In the genomic region with DNA sequence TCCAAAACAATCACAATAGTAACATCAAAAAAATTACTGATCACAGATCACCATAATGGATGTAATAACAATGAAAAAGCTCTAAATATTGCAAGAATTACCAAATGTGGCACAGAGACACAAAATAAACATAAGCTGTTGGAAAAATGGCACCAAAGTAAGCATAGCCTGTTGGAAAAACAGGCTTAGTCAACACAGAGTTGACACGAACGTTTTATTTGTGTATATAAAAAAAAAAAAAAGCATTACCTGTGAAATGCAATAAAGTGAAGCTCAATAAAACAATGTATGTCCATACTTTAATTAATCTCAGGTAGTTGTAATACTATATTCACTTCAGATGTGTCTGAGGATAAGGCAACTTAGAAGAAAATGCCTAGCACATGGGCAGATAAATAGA, we compare ENCODE assay signal across 28 cellular contexts.
"Had no signal": no experiment of that assay in that cellular context is flagged by ENCODE, and none has a peak within 500 bp of the region (broad histone marks: within the 10 kb centered on the region; RNA-seq: fewer than 3 reads in every experiment).

No MANE protein-coding gene starts in this region.

- H3K9me3 ChIP-seq: ovary, right lobe of liver, sigmoid colon, stomach, thoracic aorta, thyroid gland, tibial nerve, upper lobe of left lung, uterus had no signal

- H3K4me3 Mint-ChIP-seq: natural killer cell; nephron; neural progenitor cell; stimulated activated effector memory CD8-positive, alpha-beta T cell treated with anti-CD3 and anti-CD28 coated beads, Interleukin-12 subunit alpha, Interleukin-12 subunit beta, amount 100 ng/mL, for 72 hours; stimulated activated naive B cell treated with anti-CD40 and anti-IgM and Interleukin-4, amounts not matched to agents 10 μg/mL and 1 μg/mL and 100 μg/mL, for 72 hours; stimulated activated naive CD8-positive, alpha-beta T cell treated with anti-CD3 and anti-CD28 coated beads, Interleukin-15, Interleukin-2, amounts not matched to agents 100 ng/mL and 50 ng/mL, for 24 hours had no signal

- H3K27ac Mint-ChIP-seq: nephron; neural progenitor cell; stimulated activated effector memory CD8-positive, alpha-beta T cell treated with anti-CD3 and anti-CD28 coated beads, Interleukin-12 subunit alpha, Interleukin-12 subunit beta, amount 100 ng/mL, for 72 hours; stimulated activated naive B cell treated with anti-CD40 and anti-IgM and Interleukin-4, amounts not matched to agents 10 μg/mL and 1 μg/mL and 100 μg/mL, for 72 hours; stimulated activated naive CD8-positive, alpha-beta T cell treated with anti-CD3 and anti-CD28 coated beads, Interleukin-15, Interleukin-2, amounts not matched to agents 100 ng/mL and 50 ng/mL, for 24 hours had no signal

- H3K27me3 Mint-ChIP-seq: progenitor cell of endocrine pancreas; stimulated activated naive B cell treated with anti-CD40 and anti-IgM and Interleukin-4, amounts not matched to agents 10 μg/mL and 1 μg/mL and 100 μg/mL, for 72 hours; stimulated activated naive CD8-positive, alpha-beta T cell treated with anti-CD3 and anti-CD28 coated beads, Interleukin-15, Interleukin-2, amounts not matched to agents 100 ng/mL and 50 ng/mL, for 24 hours had no signal

- H3K27me3 ChIP-seq: neural progenitor cell, ovary, right lobe of liver, sigmoid colon, stomach, thyroid gland, tibial nerve, upper lobe of left lung, uterus had no signal

- H3K9me3 Mint-ChIP-seq: natural killer cell had no signal

- H3K36me3 ChIP-seq: ovary, uterus had no signal

- DNase-seq: natural killer cell; occipital lobe; ovary; posterior cingulate gyrus; psoas muscle; right cardiac atrium; right lobe of liver; sigmoid colon; small intestine; stimulated activated CD4-positive, alpha-beta T cell treated with anti-CD3 and anti-CD28 coated beads, Interleukin-15, amount 100 ng/mL, for 24 hours; stimulated activated CD4-positive, alpha-beta T cell treated with anti-CD3 and anti-CD28 coated beads, Interleukin-2, amount 100 ng/mL, for 24 hours; stimulated activated CD4-positive, alpha-beta T cell treated with anti-CD3 and anti-CD28 coated beads, Interleukin-2, amount 100 ng/mL, for 48 hours; stimulated activated CD4-positive, alpha-beta T cell treated with anti-CD3 and anti-CD28 coated beads, Interleukin-4, amount 100 ng/mL, for 24 hours; stimulated activated naive B cell treated with anti-CD40 and anti-IgM and Interleukin-4, amounts not matched to agents 10 μg/mL and 1 μg/mL and 100 μg/mL, for 72 hours; stimulated activated naive CD4-positive, alpha-beta T cell treated with Interleukin-2 at 50 U/mL for 16 hours; stomach; thyroid gland; trophoblast cell; upper lobe of left lung; uterus had no signal

- ATAC-seq: natural killer cell; psoas muscle; right cardiac atrium; right lobe of liver; stimulated activated effector memory CD8-positive, alpha-beta T cell treated with anti-CD3 and anti-CD28 coated beads, Interleukin-12 subunit alpha, Interleukin-12 subunit beta, amount 100 ng/mL, for 72 hours; stimulated activated naive B cell treated with anti-CD40 and anti-IgM and Interleukin-4, amounts not matched to agents 10 μg/mL and 1 μg/mL and 100 μg/mL, for 72 hours had no signal

- H3K4me1 Mint-ChIP-seq: nephron; neural progenitor cell; stimulated activated naive B cell treated with anti-CD40 and anti-IgM and Interleukin-4, amounts not matched to agents 10 μg/mL and 1 μg/mL and 100 μg/mL, for 72 hours had no signal

- H3K4me1 ChIP-seq: neural progenitor cell, parathyroid adenoma, right lobe of liver, sigmoid colon, stomach, thyroid gland, tibial nerve, upper lobe of left lung, uterus had no signal

- H3K27ac ChIP-seq: neural progenitor cell, ovary, parathyroid adenoma, psoas muscle, right lobe of liver, sigmoid colon, stomach, thoracic aorta, thyroid gland, tibial nerve, upper lobe of left lung, uterus had no signal

- H3K4me3 ChIP-seq: neural progenitor cell, ovary, psoas muscle, right lobe of liver, sigmoid colon, stomach, thoracic aorta, thyroid gland, tibial nerve, upper lobe of left lung, uterus had no signal
